Comparison of ENCODE assay signal across 18 cellular contexts in genomic region chr3:7484636-7485035, GRCh38.
"Had no signal": no experiment of that assay in that cellular context is flagged by ENCODE, and none has a peak within 500 bp of the region (broad histone marks: within the 10 kb centered on the region; RNA-seq: fewer than 3 reads in every experiment).

No MANE protein-coding gene starts in this region.

- DNase-seq: activated CD4-positive, alpha-beta T cell treated with anti-CD3 and anti-CD28 coated beads, Interleukin-2, amount 50 U/mL, for 1 hour; activated CD4-positive, CD25-positive, alpha-beta regulatory T cell; activated naive CD4-positive, alpha-beta T cell treated with anti-CD3 and anti-CD28 coated beads, Interleukin-2, amount 10 ng/mL, durations not matched to agents 7 days and 5 days; activated T-cell treated with anti-CD3 and anti-CD28 coated beads for 4 hours; brain microvascular endothelial cell; hippocampal formation; left colon; natural killer cell; occipital lobe; psoas muscle; spleen; stimulated activated CD4-positive, alpha-beta T cell treated with anti-CD3 and anti-CD28 coated beads, Interleukin-1b, Interleukin-23, amount 100 ng/mL, for 48 hours; stimulated activated naive B cell treated with anti-CD40 and anti-IgM and Interleukin-4, amounts not matched to agents 10 μg/mL and 1 μg/mL and 100 μg/mL, for 72 hours; substantia nigra; T-helper 17 cell had no signal

- H3K4me3 ChIP-seq: lung, psoas muscle, spleen had no signal

- H3K9me3 ChIP-seq: psoas muscle, spleen had no signal

- H3K27me3 ChIP-seq: brain microvascular endothelial cell, spleen had no signal

- H3K4me1 ChIP-seq: psoas muscle, spleen had no signal

- H3K36me3 ChIP-seq: brain microvascular endothelial cell, spleen had no signal

- FAIRE-seq: TTC549 had no signal

- H3K27ac ChIP-seq: brain microvascular endothelial cell, psoas muscle, spleen had no signal

- ATAC-seq: left colon; natural killer cell; psoas muscle; sciatic nerve; stimulated activated naive B cell treated with anti-CD40 and anti-IgM and Interleukin-4, amounts not matched to agents 10 μg/mL and 1 μg/mL and 100 μg/mL, for 72 hours; T-helper 17 cell had no signal
